Comparison of ENCODE assay signal across 10 cellular contexts in genomic region chr20:32790751-32791057, GRCh38. TPM values are rescaled to one million over a fixed set of nuclear protein-coding genes. Genes with fewer than 3 reads are reported as not detected.
DNase-seq lines count a peak whose midpoint lies in the region; ATAC-seq and TF ChIP-seq lines count a peak whose summit lies in the region.
"Had no signal": no experiment of that assay in that cellular context is flagged by ENCODE, and none has a peak within 500 bp of the region (broad histone marks: within the 10 kb centered on the region; RNA-seq: fewer than 3 reads in every experiment).

No MANE protein-coding gene starts in this region.

- intact Hi-C loops in mucosa of descending colon (cut with DNase I, micrococcal nuclease) = no loop called here

- no peak for ATAC-seq in mucosa of descending colon
- no peak for ATAC-seq in HG02798 (IDR thresholded peaks at IDR 0.05; ENCODE audit: poor library complexity, unreplicated experiment)

- peak overlapping the region; percentile 27 to 97 (median 91); a peak in 21 of 22 replicates for H3K4me2 ChIP-seq in BLaER1 treated with 17β-estradiol and CSF1 and Interleukin-3, amounts not matched to agents 10 nM and 100 nM

- H3K4me1 ChIP-seq in BLaER1 treated with 17β-estradiol and CSF1 and Interleukin-3, amounts not matched to agents 10 nM and 100 nM = peaks cover 34 to 81% (median 62%) of the 10 kb centered on the region in 10 experiments
- H3K4me1 ChIP-seq in HUES48 (ENCODE audit: control insufficient read depth, insufficient read depth, low read length) (peaks cover 7% of the 10 kb centered on the region), mucosa of descending colon (ENCODE audit: low read depth) (no peaks in the 10 kb centered on the region)

- no peaks in the 10 kb centered on the region for H3K9me3 ChIP-seq in BLaER1 treated with 17β-estradiol and CSF1 and Interleukin-3, amounts not matched to agents 10 nM and 100 nM (replicated peaks in 1 of 11)
- H3K9me3 ChIP-seq in HUES48 (ENCODE audit: control insufficient read depth, insufficient read depth, low read length) = no peaks in the 10 kb centered on the region
- no peaks in the 10 kb centered on the region for H3K9me3 ChIP-seq in mucosa of descending colon

- no peaks in the 10 kb centered on the region for H3K27me3 ChIP-seq in BLaER1 treated with 17β-estradiol and CSF1 and Interleukin-3, amounts not matched to agents 10 nM and 100 nM
- no peaks in the 10 kb centered on the region for H3K27me3 ChIP-seq in HUES48 (ENCODE audit: control insufficient read depth, insufficient read depth, low read length)

- H3K4me3 ChIP-seq in BLaER1 treated with 17β-estradiol and CSF1 and Interleukin-3, amounts not matched to agents 10 nM and 100 nM = no peak overlapping the region
- no peak overlapping the region for H3K4me3 ChIP-seq in HUES48 (ENCODE audit: low read depth, low read length)
- H3K4me3 ChIP-seq in mucosa of descending colon = no peak overlapping the region

- peaks cover 0 to 34% (median 0%) of the 10 kb centered on the region in 11 experiments; a peak in 9 of 22 replicates for H3K36me3 ChIP-seq in BLaER1 treated with 17β-estradiol and CSF1 and Interleukin-3, amounts not matched to agents 10 nM and 100 nM
- H3K36me3 ChIP-seq in HUES48 (ENCODE audit: control insufficient read depth, insufficient read depth, low read length) (peaks cover 100% of the 10 kb centered on the region), mucosa of descending colon (ENCODE audit: low read depth) (no peaks in the 10 kb centered on the region)

- H3K27ac ChIP-seq in BLaER1 treated with 17β-estradiol and CSF1 and Interleukin-3, amounts not matched to agents 10 nM and 100 nM = no peak overlapping the region
- H3K27ac ChIP-seq in HUES48 (ENCODE audit: low read depth, low read length) = peak overlapping the region; percentile 23
- H3K27ac ChIP-seq: C4-2B had no signal

- DNase-seq in RPMI8226 (peak; percentile 31), iPS-NIHi11 (ENCODE audit: low spot score) (peak; percentile 3), mucosa of descending colon (no peak), dermis blood vessel endothelial cell (no peak)
- no peak for DNase-seq in activated CD4-positive, alpha-beta T cell treated with anti-CD3 and anti-CD28 coated beads for 4 hours
- DNase-seq: DMS153 had no signal

- no peak for TF ChIP-seq CTCF in mucosa of descending colon (IDR thresholded peaks at IDR 0.05)

- no peak overlapping the region for H3K9ac ChIP-seq in BLaER1 treated with 17β-estradiol and CSF1 and Interleukin-3, amounts not matched to agents 10 nM and 100 nM
- no peak overlapping the region for H3K9ac ChIP-seq in HUES48 (ENCODE audit: low read depth, low read length)

- peaks cover 0 to 7% (median 0%) of the 10 kb centered on the region in 11 experiments; a peak in 1 of 22 replicates for H4K20me1 ChIP-seq in BLaER1 treated with 17β-estradiol and CSF1 and Interleukin-3, amounts not matched to agents 10 nM and 100 nM

RNA-seq across cellular contexts. Expression of gene DNMT3B, which starts 28.5 kb away (rescaled TPM):
- 1 to 10 TPM in 2 of 3 donors, under 1 TPM in 1; 0.95 to 1.3 (median 1.2) TPM for total RNA-seq in mucosa of descending colon
- total RNA-seq in dermis blood vessel endothelial cell = 2.9 and 5.5 TPM in 2 replicates

RNA-seq across cellular contexts. Expression of gene MAPRE1, which starts 29.1 kb away (rescaled TPM):
- total RNA-seq in mucosa of descending colon (100 to 1,000 TPM in 1 of 3 donors, 10 to 100 TPM in 2; 66.9 to 142 (median 85.9) TPM), dermis blood vessel endothelial cell (127 and 157 TPM in 2 replicates)

RNA-seq across cellular contexts. Expression of gene COMMD7, which starts 47.4 kb away (rescaled TPM):
- 10 to 100 TPM; 29.6 to 37.0 (median 36.6) TPM for total RNA-seq in mucosa of descending colon
- 24.4 and 28.1 TPM in 2 replicates for total RNA-seq in dermis blood vessel endothelial cell

Comparison
In these comparisons a context has a peak if more than half of its experiments do, and no peak if none do; other contexts are left out.
1. DNase-seq: peak in RPMI8226 (single experiment) and iPS-NIHi11 (single experiment); none in activated CD4-positive, alpha-beta T cell treated with anti-CD3 and anti-CD28 coated beads for 4 hours (0 of 2), mucosa of descending colon (0 of 3) and dermis blood vessel endothelial cell (single experiment).